In genomic region chr19:12626958-12627357, GRCh38 we compare ENCODE assay signal across 25 cellular contexts.
"Had no signal": no experiment of that assay in that cellular context is flagged by ENCODE, and none has a peak within 500 bp of the region (broad histone marks: within the 10 kb centered on the region; RNA-seq: fewer than 3 reads in every experiment).

No MANE protein-coding gene starts in this region.

- H3K27me3 ChIP-seq: breast epithelium, MG63, SJSA1 had no signal

- H3K4me3 Mint-ChIP-seq: activated CD8-positive, alpha-beta T cell treated with anti-CD3 and anti-CD28 coated beads for 36 hours; activated naive CD8-positive, alpha-beta T cell treated with anti-CD3 and anti-CD28 coated beads, Interleukin-2, amount 10 ng/mL, durations not matched to agents 7 days and 5 days; activated T-cell treated with anti-CD3 and anti-CD28 coated beads, Interleukin-2, amount 50 U/mL, for 72 hours; T-helper 1 cell treated with Interleukin-12 subunit alpha and Interleukin-12 subunit beta and Interleukin-4 antibody, amounts not matched to agents 30 μg/mL and 1 μg/mL, for 36 hours; WTC11 had no signal

- H3K4me1 Mint-ChIP-seq: activated naive CD8-positive, alpha-beta T cell treated with anti-CD3 and anti-CD28 coated beads, Interleukin-2, amount 10 ng/mL, durations not matched to agents 7 days and 5 days; WTC11 had no signal

- H3K4me3 ChIP-seq: breast epithelium, MG63, SJSA1 had no signal

- H3K4me2 ChIP-seq: KMS-11 had no signal

- H3K4me1 ChIP-seq: breast epithelium, SJSA1 had no signal

- H3K27me3 Mint-ChIP-seq: activated CD8-positive, alpha-beta T cell treated with anti-CD3 and anti-CD28 coated beads for 36 hours; activated naive CD8-positive, alpha-beta T cell treated with anti-CD3 and anti-CD28 coated beads, Interleukin-2, amount 10 ng/mL, durations not matched to agents 7 days and 5 days had no signal

- H3K27ac Mint-ChIP-seq: activated CD8-positive, alpha-beta T cell treated with anti-CD3 and anti-CD28 coated beads for 36 hours; activated naive CD8-positive, alpha-beta T cell treated with anti-CD3 and anti-CD28 coated beads, Interleukin-2, amount 10 ng/mL, durations not matched to agents 7 days and 5 days; activated T-cell treated with anti-CD3 and anti-CD28 coated beads, Interleukin-2, amount 50 U/mL, for 72 hours; T-helper 1 cell treated with Interleukin-12 subunit alpha and Interleukin-12 subunit beta and Interleukin-4 antibody, amounts not matched to agents 30 μg/mL and 1 μg/mL, for 36 hours; WTC11 had no signal

- ATAC-seq: activated CD8-positive, alpha-beta T cell treated with anti-CD3 and anti-CD28 coated beads for 36 hours; activated T-cell treated with anti-CD3 and anti-CD28 coated beads, Interleukin-2, amount 50 U/mL, for 72 hours; WTC11 had no signal

- H3K27ac ChIP-seq: breast epithelium, KMS-11, SJSA1 had no signal

- DNase-seq: activated CD4-positive, alpha-beta T cell treated with anti-CD3 and anti-CD28 coated beads, Interleukin-2, amount 50 U/mL, for 1 hour; activated CD8-positive, alpha-beta memory T cell treated with anti-CD3 and anti-CD28 coated beads, Interleukin-2, amount 50 U/mL, for 4 hours; activated CD8-positive, alpha-beta T cell treated with anti-CD3 and anti-CD28 coated beads for 36 hours; activated naive CD4-positive, alpha-beta T cell treated with anti-CD3 and anti-CD28 coated beads, Interleukin-2, amount 50 U/mL, for 16 hours; activated naive CD8-positive, alpha-beta T cell treated with anti-CD3 and anti-CD28 coated beads, Interleukin-2, amount 10 ng/mL, durations not matched to agents 7 days and 5 days; activated T-cell treated with anti-CD3 and anti-CD28 coated beads, Interleukin-2, amount 50 U/mL, for 72 hours; aorta; caudate nucleus; MG63; MV-4-11; NCI-H1092 treated with DMSO at 0.1 percent for 48 hours; NCI-H1436; NCI-H1694 treated with DMSO at 0.1 percent for 48 hours; NCI-H2081; NCI-H510A treated with DMSO at 0.1 percent for 48 hours; NCI-H69; NK-92 treated with Interleukin-12 subunit alpha and Interleukin-12 subunit beta, amount 100 ng/mL, for 24 hours; OCI-M1; SHP77; T-helper 9 cell had no signal

- H3K9ac ChIP-seq: KMS-11 had no signal
